8 cellular contexts compared by ENCODE assay signal in genomic region chr1:22710688-22711024, GRCh38. TPM values are rescaled to one million over a fixed set of nuclear protein-coding genes. Genes with fewer than 3 reads are reported as not detected.
DNase-seq lines count a peak whose midpoint lies in the region; FAIRE-seq and TF ChIP-seq lines count a peak whose summit lies in the region.

EPHB2 (plus strand) TSS chr1:22710839; CDS start chr1:22710983, 144 bp downstream.

- no peaks in the 10 kb centered on the region for H3K36me3 ChIP-seq in BJ (ENCODE audit: control insufficient read depth, insufficient read depth, low read length)
- H3K36me3 ChIP-seq in SK-N-SH (replicated peaks in 1 of 2; ENCODE audit: control insufficient read depth in 1 of 2, insufficient read depth in 2 of 2, low read length in 1 of 2), result no peaks in the 10 kb centered on the region
- peaks cover 0 to 19% of the 10 kb centered on the region in 2 experiments for H3K36me3 ChIP-seq in mesenchymal stem cell (ENCODE audit: control insufficient read depth in 1 of 2, insufficient read depth in 2 of 2, low read depth in 1 of 2, low read length in 2 of 2)
- no peaks in the 10 kb centered on the region for H3K36me3 ChIP-seq in kidney (ENCODE audit: control insufficient read depth in 1 of 2, insufficient read depth in 2 of 2, low read length in 2 of 2)

- no peaks in the 10 kb centered on the region; a peak in 1 of 5 replicates for H3K9me3 Mint-ChIP-seq in H9

- CTCF ChIA-PET in BJ (lab: Yijun Ruan, JAX) (no interaction called here), SK-N-SH (lab: Yijun Ruan, JAX) (no interaction called here)

- peaks cover 1% of the 10 kb centered on the region for H3F3A ChIP-seq in SK-N-SH (replicated peaks; ENCODE audit: insufficient read depth)

- no peak within 1 kb of the TSS for H3K14ac ChIP-seq in H9 (ENCODE audit: insufficient read depth, low read length)
- peak within 1 kb of the TSS in 1 of 2 experiments; percentile 46 for H3K14ac ChIP-seq in mesenchymal stem cell (ENCODE audit: low read length in 2 of 2)

- H3K18ac ChIP-seq in H9 (ENCODE audit: insufficient read length, low read depth, low read length) (no peak within 1 kb of the TSS), mesenchymal stem cell (ENCODE audit: low read depth in 1 of 2, low read length in 2 of 2) (peak within 1 kb of the TSS; percentile 60 to 89)

- 0 out of 2 replicates have a peak, but pooled peaks cover 2% of the 10 kb centered on the region for H3K27me3 ChIP-seq in BJ (ENCODE audit: control insufficient read depth, insufficient read depth, low read length)
- H3K27me3 ChIP-seq in H9 (ENCODE audit: insufficient read depth, low read length), result peaks cover 5% of the 10 kb centered on the region; the same call in 1 of the 2 replicates
- no peaks in the 10 kb centered on the region for H3K27me3 ChIP-seq in SK-N-SH (ENCODE audit: insufficient read depth)
- H3K27me3 ChIP-seq in dorsolateral prefrontal cortex, result no peaks in the 10 kb centered on the region
- H3K27me3 ChIP-seq in mesenchymal stem cell (ENCODE audit: control insufficient read depth in 1 of 2, insufficient read depth in 1 of 2, low read length in 2 of 2), result peaks cover 0 to 58% of the 10 kb centered on the region in 2 experiments

- H2AK5ac ChIP-seq in H9 (ENCODE audit: insufficient read length, low read length) (no peak within 1 kb of the TSS), mesenchymal stem cell (ENCODE audit: low read length, severe bottlenecking) (no peak within 1 kb of the TSS)

- H2BK15ac ChIP-seq in H9 (ENCODE audit: low read depth, low read length) (no peak within 1 kb of the TSS), mesenchymal stem cell (ENCODE audit: low read depth, poor library complexity, severe bottlenecking) (peak within 1 kb of the TSS; percentile 88)

- FAIRE-seq in kidney (lab: Jason Lieb, UNC), result no peak

- H3K23ac ChIP-seq in H9 (ENCODE audit: insufficient read length, low read depth, low read length), result no peak within 1 kb of the TSS
- peak within 1 kb of the TSS in 1 of 2 experiments; percentile 81 for H3K23ac ChIP-seq in mesenchymal stem cell (ENCODE audit: low read length in 2 of 2)

- H3K36me3 Mint-ChIP-seq in H9 (ENCODE audit: insufficient read depth in 1 of 3, low read depth in 3 of 3), result no peaks in the 10 kb centered on the region; a peak in 1 of 7 replicates

- peak within 1 kb of the TSS; percentile 49 for H3K4me3 ChIP-seq in BJ (ENCODE audit: low read depth, low read length)
- H3K4me3 ChIP-seq in SK-N-SH (ENCODE audit: low read depth in 2 of 2, low read length in 1 of 2), result peak within 1 kb of the TSS; percentile 69 to 73
- peak within 1 kb of the TSS; percentile 50 to 78 (median 66) for H3K4me3 ChIP-seq in dorsolateral prefrontal cortex
- H3K4me3 ChIP-seq in mesenchymal stem cell (ENCODE audit: insufficient read depth in 1 of 2, low read depth in 1 of 2, low read length in 2 of 2), result peak within 1 kb of the TSS; percentile 46 to 75
- peak within 1 kb of the TSS in 1 of 2 donors; percentile 32 for H3K4me3 ChIP-seq in kidney (ENCODE audit: low read length in 2 of 2)

- H4K91ac ChIP-seq in H9 (ENCODE audit: insufficient read length, low read depth, low read length) (no peak within 1 kb of the TSS), mesenchymal stem cell (ENCODE audit: low read length) (no peak within 1 kb of the TSS)

- H3K27ac ChIP-seq in H9 (ENCODE audit: insufficient read length, low read depth, low read length) (no peak within 1 kb of the TSS), SK-N-SH (ENCODE audit: low read depth in 2 of 2, low read length in 1 of 2) (peak within 1 kb of the TSS in 1 of 2 experiments; percentile 91; a peak in 2 of 4 replicates), dorsolateral prefrontal cortex (peak within 1 kb of the TSS in 55 of 59 donors; percentile 45 to 90 (median 77)), mesenchymal stem cell (ENCODE audit: low read length, poor library complexity, severe bottlenecking) (no peak within 1 kb of the TSS), temporal lobe (ENCODE audit: low read depth, low read length) (peak within 1 kb of the TSS; percentile 6), kidney (ENCODE audit: low read depth in 2 of 2, low read length in 2 of 2) (no peak within 1 kb of the TSS)

- H2BK12ac ChIP-seq in H9 (ENCODE audit: insufficient read length, low read depth, low read length) (no peak within 1 kb of the TSS), mesenchymal stem cell (ENCODE audit: low read length in 2 of 2) (peak within 1 kb of the TSS in 1 of 2 experiments; percentile 88)

- no peak within 1 kb of the TSS for H4K5ac ChIP-seq in H9 (ENCODE audit: insufficient read length, low read depth, low read length)

- no peaks in the 10 kb centered on the region for H3K4me1 ChIP-seq in H9 (ENCODE audit: insufficient read depth, low read length)
- peaks cover 0 to 30% of the 10 kb centered on the region in 2 experiments; a peak in 1 of 4 replicates for H3K4me1 ChIP-seq in SK-N-SH (ENCODE audit: control insufficient read depth in 1 of 2, insufficient read depth in 2 of 2, low read depth in 1 of 2, low read length in 1 of 2)
- H3K4me1 ChIP-seq in mesenchymal stem cell (ENCODE audit: control insufficient read depth, insufficient read depth, low read depth, low read length), result peaks cover 28% of the 10 kb centered on the region
- no peaks in the 10 kb centered on the region for H3K4me1 ChIP-seq in kidney (ENCODE audit: control insufficient read depth in 1 of 2, insufficient read depth in 1 of 2, low read depth in 1 of 2, low read length in 2 of 2)

- H3K4ac ChIP-seq in H9 (ENCODE audit: low read depth, low read length) (no peak within 1 kb of the TSS), mesenchymal stem cell (ENCODE audit: low read depth in 1 of 2, low read length in 2 of 2) (peak within 1 kb of the TSS in 1 of 2 experiments; percentile 64)

- H3K27me3 Mint-ChIP-seq in H9 (ENCODE audit: low read depth), result peaks cover 65% of the 10 kb centered on the region

- intact Hi-C loops in dorsolateral prefrontal cortex (cut with DNase I), result loop anchor here in 1 of 2 donors (5.0 kb wide), 1 partner anchor 67 kb away; no protein-coding TSS in a partner anchor
- intact Hi-C loops in kidney (cut with DNase I), result no loop called here

- H3K79me2 ChIP-seq in H9 (ENCODE audit: insufficient read depth, low read length) (no peaks in the 10 kb centered on the region), SK-N-SH (ENCODE audit: insufficient read depth) (peaks cover 43% of the 10 kb centered on the region)

- no peak within 1 kb of the TSS for H3K56ac ChIP-seq in H9 (ENCODE audit: insufficient read length, low read depth, low read length)

- no peaks in the 10 kb centered on the region for H3K9me2 ChIP-seq in SK-N-SH

- H3K79me1 ChIP-seq in H9 (ENCODE audit: insufficient read depth, low read depth, low read length, poor library complexity, severe bottlenecking) (no peaks in the 10 kb centered on the region), mesenchymal stem cell (replicated peaks; ENCODE audit: low read length, poor library complexity, severe bottlenecking) (peaks cover 5% of the 10 kb centered on the region)

- TF ChIP-seq EP300 in SK-N-SH (IDR thresholded peaks at IDR 0.05; ENCODE audit: borderline replicate concordance in 1 of 2, low read depth in 1 of 2, low read length in 1 of 2), result no peak

- no CpG with 5 or more reads among the region's 55 CpGs for WGBS in H9 (ENCODE audit: extremely low coverage, insufficient read length, low lambda C conversion rate)
- 0% methylated on average over 3 of the region's 55 CpGs for WGBS in SK-N-SH (ENCODE audit: low lambda C conversion rate)
- WGBS in mesenchymal stem cell, result no CpG with 5 or more reads among the region's 55 CpGs

- H2BK120ac ChIP-seq in H9 (ENCODE audit: low read depth, low read length, poor library complexity, severe bottlenecking) (no peak within 1 kb of the TSS), mesenchymal stem cell (ENCODE audit: low read depth, low read length) (peak within 1 kb of the TSS; percentile 98)

- H2AFZ ChIP-seq in H9 (ENCODE audit: low read length), result no peak within 1 kb of the TSS
- peak within 1 kb of the TSS; percentile 84 for H2AFZ ChIP-seq in SK-N-SH (ENCODE audit: low read depth)
- no peak within 1 kb of the TSS for H2AFZ ChIP-seq in mesenchymal stem cell (ENCODE audit: low read depth, low read length)

- TF ChIP-seq CTCF in BJ (IDR thresholded peaks at IDR 0.05; ENCODE audit: insufficient read depth, low read depth, low read length) (no peak), H9 (conservative IDR thresholded peaks at IDR 0.05) (no peak), SK-N-SH (IDR thresholded peaks at IDR 0.05) (no peak), dorsolateral prefrontal cortex (IDR thresholded peaks at IDR 0.05 in 54 of 56, conservative IDR thresholded peaks at IDR 0.05 in 2 of 56; ENCODE audit: low read depth in 1 of 56, partially characterized antibody in 56 of 56) (no peak), kidney (IDR thresholded peaks at IDR 0.05; ENCODE audit: borderline replicate concordance, extremely low read depth, insufficient read depth) (no peak)

- H3T11ph ChIP-seq in H9 (ENCODE audit: low read length), result no peak within 1 kb of the TSS

- peak within 1 kb of the TSS; percentile 25 for H3K4me2 ChIP-seq in H9 (ENCODE audit: insufficient read depth, insufficient read length, low read length)
- H3K4me2 ChIP-seq in SK-N-SH, result peak within 1 kb of the TSS; percentile 94
- H3K4me2 ChIP-seq in mesenchymal stem cell (ENCODE audit: low read length, poor library complexity, severe bottlenecking), result peak within 1 kb of the TSS; percentile 78

- H4K8ac ChIP-seq in H9 (replicated peaks; ENCODE audit: insufficient read length, low read depth, low read length) (no peak within 1 kb of the TSS), mesenchymal stem cell (ENCODE audit: low read length) (peak within 1 kb of the TSS; percentile 47)

- H2BK5ac ChIP-seq in H9 (ENCODE audit: insufficient read length, low read length), result no peak within 1 kb of the TSS
- peak within 1 kb of the TSS; percentile 95 for H2BK5ac ChIP-seq in mesenchymal stem cell (ENCODE audit: low read depth, low read length, poor library complexity, severe bottlenecking)

- H4K20me1 ChIP-seq in H9 (ENCODE audit: control insufficient read depth, insufficient read depth, insufficient read length) (no peaks in the 10 kb centered on the region), SK-N-SH (ENCODE audit: insufficient read depth) (peaks cover 36% of the 10 kb centered on the region)

- H3K4me1 Mint-ChIP-seq in H9, result peaks cover 11 to 35% of the 10 kb centered on the region in 2 experiments

- peak within 1 kb of the TSS; percentile 64 to 82 for H3K4me3 Mint-ChIP-seq in H9

- H3K9me3 ChIP-seq in H9 (ENCODE audit: control insufficient read depth, low read depth, low read length) (no peaks in the 10 kb centered on the region), SK-N-SH (no peaks in the 10 kb centered on the region), mesenchymal stem cell (ENCODE audit: control insufficient read depth, low read length) (no peaks in the 10 kb centered on the region), kidney (ENCODE audit: control insufficient read depth in 1 of 2, low read length in 2 of 2) (no peaks in the 10 kb centered on the region)

- DNase-seq in BJ (ENCODE audit: low read depth) (no peak), H9 (no peak), SK-N-SH (peak; percentile 96), dorsolateral prefrontal cortex (peak in 9 of 10 donors; percentile 44 to 80 (median 57)), mesenchymal stem cell (peak; percentile 53), kidney (no peak), NCI-H774 (lab: John Stamatoyannopoulos, UW) (no peak)

- H2BK20ac ChIP-seq in H9 (ENCODE audit: low read depth, low read length, poor library complexity, severe bottlenecking), result no peak within 1 kb of the TSS

- POLR2A ChIA-PET in BJ (lab: Charles Lee), result no interaction called here
- POLR2A ChIA-PET in SK-N-SH (lab: Yijun Ruan, JAX), result no interaction called here

- TF ChIP-seq RAD21 in SK-N-SH (IDR thresholded peaks at IDR 0.05; ENCODE audit: low read length), result no peak

- H3K9ac ChIP-seq in H9 (ENCODE audit: extremely low read depth, insufficient read length, low read length), result no peak within 1 kb of the TSS
- H3K9ac ChIP-seq in SK-N-SH, result peak within 1 kb of the TSS; percentile 67; the same call in 1 of the 2 replicates
- H3K9ac ChIP-seq in mesenchymal stem cell (ENCODE audit: low read length), result no peak within 1 kb of the TSS
- H3K9ac ChIP-seq in kidney (ENCODE audit: low read length in 2 of 2), result no peak within 1 kb of the TSS

- no peak within 1 kb of the TSS; a peak in 1 of 7 replicates for H3K27ac Mint-ChIP-seq in H9

- H3K23me2 ChIP-seq in H9 (ENCODE audit: insufficient read length, low read depth, low read length, poor library complexity, severe bottlenecking), result peaks cover 4% of the 10 kb centered on the region

RNA-seq across cellular contexts. Expression of gene EPHB2, which starts in this region (rescaled TPM):
- polyA plus RNA-seq in BJ (2011; rRNA removed) (4.9 and 8.7 TPM in 2 replicates), SK-N-SH (2012; rRNA removed) (18.6 and 25.2 TPM in 2 replicates), kidney (ENCODE audit: insufficient read depth, low read depth, low replicate concordance) (3.0 TPM)
- polyA minus RNA-seq in BJ (2011; rRNA and poly(A)+ RNA removed), result 18.1 and 18.2 TPM in 2 replicates
- total RNA-seq in H9 (2021) (8.3 and 9.5 TPM in 2 replicates), dorsolateral prefrontal cortex (10 to 100 TPM; 11.4 to 21.5 (median 15.7) TPM), temporal lobe (31.0 TPM), kidney (9.5 TPM)
- 9.1 and 15.3 TPM in 2 replicates for polyA plus RNA-seq in SK-N-SH (2012; cell fraction: cytosol; rRNA removed)
- 11.5 and 14.4 TPM in 2 replicates for polyA plus RNA-seq in SK-N-SH (2012; cell fraction: nucleus; rRNA removed)
- 30.7 TPM for polyA plus RNA-seq in mesenchymal stem cell (2013, experiment 1 of 2)
- polyA plus RNA-seq in mesenchymal stem cell (2013, experiment 2 of 2), result 31.2 TPM

Comparison
In these comparisons a context has a peak if more than half of its experiments do, and no peak if none do; other contexts are left out.
1. DNase-seq: peak in SK-N-SH (single experiment), dorsolateral prefrontal cortex (9 of 10) and mesenchymal stem cell (single experiment); none in BJ (single experiment), H9 (single experiment), kidney (single experiment) and NCI-H774 (single experiment).
2. H3K27ac ChIP-seq: peak in dorsolateral prefrontal cortex (55 of 59) and temporal lobe (single experiment); none in H9 (single experiment), mesenchymal stem cell (single experiment) and kidney (0 of 2).
3. H3K4me2 ChIP-seq: peak in every context shown above with its lines; median percentile 94 in SK-N-SH; 78 in mesenchymal stem cell; 25 in H9.